In the genomic region with DNA sequence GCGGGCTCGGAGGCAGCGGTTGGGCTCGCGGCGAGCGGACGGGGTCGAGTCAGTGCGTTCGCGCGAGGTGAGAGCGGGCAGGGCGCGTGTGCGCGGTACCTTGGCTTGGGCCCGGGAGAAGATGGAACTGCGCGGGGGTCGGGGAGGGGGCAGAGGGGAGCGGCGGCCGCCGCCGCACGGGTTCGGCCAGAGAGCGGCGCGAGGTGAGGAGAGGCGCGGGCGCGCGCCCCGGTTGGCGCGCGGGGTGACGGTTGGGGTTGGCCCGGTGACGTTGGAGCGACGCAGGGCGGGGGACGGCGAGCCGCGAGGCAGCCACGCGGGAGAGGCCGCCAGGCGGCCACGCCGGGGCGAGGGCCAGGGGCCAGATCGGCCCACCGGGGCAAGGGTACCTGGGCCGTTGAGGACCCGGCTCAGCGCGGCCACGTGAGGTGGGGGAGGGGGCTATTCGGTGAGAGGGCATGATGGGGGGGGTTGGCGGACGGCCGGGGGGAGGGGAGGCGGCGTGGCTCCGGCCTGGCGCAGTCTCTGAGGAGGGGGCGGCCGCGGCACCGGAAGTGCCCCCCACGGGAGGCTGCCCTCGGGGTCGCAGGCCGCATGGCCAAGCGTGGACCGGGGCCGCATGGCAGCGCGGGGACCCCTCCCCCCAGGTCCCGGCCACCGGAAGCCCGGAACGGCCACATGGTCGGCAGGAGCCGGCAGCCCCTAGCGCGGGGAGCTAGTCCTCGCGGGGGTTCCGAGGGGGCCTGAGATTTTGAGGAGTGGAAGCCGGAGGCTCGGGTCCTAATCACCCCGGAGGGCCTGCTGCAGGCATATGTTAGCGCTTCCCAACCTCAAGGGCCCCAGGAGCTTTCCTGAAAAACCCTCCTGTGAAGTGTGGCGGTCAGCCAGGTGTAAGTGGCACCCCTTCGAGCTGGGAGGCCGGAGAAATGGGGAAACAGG, we compare ENCODE assay signal across 7 cellular contexts. TPM values are rescaled to one million over a fixed set of nuclear protein-coding genes. Genes with fewer than 3 reads are reported as not detected.
A peak's percentile ranks its signal among the peaks of the same experiment; 100 is the strongest.
DNase-seq lines count a peak whose midpoint lies in the region; ATAC-seq and TF ChIP-seq lines count a peak whose summit lies in the region.

No MANE protein-coding gene starts in this region.

- no peaks in the 10 kb centered on the region for H3K27me3 Mint-ChIP-seq in activated T-helper 17 cell treated with anti-CD3 and anti-CD28 coated beads, Interleukin-2, amount 50 U/mL, for 72 hours

- no peaks in the 10 kb centered on the region for H3F3A ChIP-seq in neural cell (ENCODE audit: insufficient read depth, low read length, poor library complexity, severe bottlenecking)

- H3K4me2 ChIP-seq in neural cell (ENCODE audit: low read length) = peak overlapping the region; percentile 89

- no peaks in the 10 kb centered on the region for H3K9me2 ChIP-seq in neural cell (ENCODE audit: insufficient read depth, low read length)

- H3K79me2 ChIP-seq in neural cell (replicated peaks; ENCODE audit: insufficient read depth, low read length) = peaks cover 29% of the 10 kb centered on the region

- H3K36me3 Mint-ChIP-seq in activated T-helper 17 cell treated with anti-CD3 and anti-CD28 coated beads, Interleukin-2, amount 50 U/mL, for 72 hours (ENCODE audit: low read depth) = peaks cover 59% of the 10 kb centered on the region

- H3K9me3 Mint-ChIP-seq in activated T-helper 17 cell treated with anti-CD3 and anti-CD28 coated beads, Interleukin-2, amount 50 U/mL, for 72 hours = no peaks in the 10 kb centered on the region

- peak overlapping the region; percentile 97 for H3K27ac Mint-ChIP-seq in activated T-helper 17 cell treated with anti-CD3 and anti-CD28 coated beads, Interleukin-2, amount 50 U/mL, for 72 hours

- TF ChIP-seq POLR2A in vagina (IDR thresholded peaks at IDR 0.05) = no peak

- H3K9me3 ChIP-seq in neural cell (ENCODE audit: low read length) (no peaks in the 10 kb centered on the region), vagina (no peaks in the 10 kb centered on the region)

- peak overlapping the region; percentile 75 for H3K4me3 ChIP-seq in fibroblast of villous mesenchyme (ENCODE audit: low read depth, low read length)
- peak overlapping the region; percentile 91 for H3K4me3 ChIP-seq in neural cell (ENCODE audit: low read length)
- peak overlapping the region; percentile 74 to 83 for H3K4me3 ChIP-seq in vagina

- DNase-seq in NCI-H226 (peak; percentile 33), fibroblast of villous mesenchyme (ENCODE audit: low read depth) (peak; percentile 36), vagina (ENCODE audit: extremely low spot score in 2 of 2) (no peak), cortex of kidney (lab: John Stamatoyannopoulos, UW) (no peak)

- peak overlapping the region; percentile 95 for H3K4me3 Mint-ChIP-seq in activated T-helper 17 cell treated with anti-CD3 and anti-CD28 coated beads, Interleukin-2, amount 50 U/mL, for 72 hours

- peak overlapping the region; percentile 86 for H3K9ac ChIP-seq in neural cell (ENCODE audit: low read length)

- TF ChIP-seq RAD21 in neural cell (conservative IDR thresholded peaks at IDR 0.05) = peak; percentile 23

- H3K4me1 Mint-ChIP-seq in activated T-helper 17 cell treated with anti-CD3 and anti-CD28 coated beads, Interleukin-2, amount 50 U/mL, for 72 hours = peaks cover 38% of the 10 kb centered on the region

- no peak for TF ChIP-seq CTCF in fibroblast of villous mesenchyme (IDR thresholded peaks at IDR 0.05; ENCODE audit: insufficient read depth, low read depth, low read length)
- no peak for TF ChIP-seq CTCF in neural cell (IDR thresholded peaks at IDR 0.05; ENCODE audit: poor library complexity, severe bottlenecking)
- no peak for TF ChIP-seq CTCF in vagina (IDR thresholded peaks at IDR 0.05)

- H3K27ac ChIP-seq in neural cell (ENCODE audit: low read length) (peak overlapping the region; percentile 84), vagina (peak overlapping the region; percentile 94)

- H3K27me3 ChIP-seq in neural cell (ENCODE audit: insufficient read depth, low read depth, low read length) (no peaks in the 10 kb centered on the region), vagina (no peaks in the 10 kb centered on the region)

- no peaks in the 10 kb centered on the region for H3K36me3 ChIP-seq in neural cell (ENCODE audit: insufficient read depth, low read length)
- H3K36me3 ChIP-seq in vagina = peaks cover 3 to 36% of the 10 kb centered on the region in 2 donors

- ATAC-seq in GM21367 (IDR thresholded peaks at IDR 0.05; ENCODE audit: unreplicated experiment) = peak; percentile 4
- peak; percentile 4 for ATAC-seq in activated T-helper 17 cell treated with anti-CD3 and anti-CD28 coated beads, Interleukin-2, amount 50 U/mL, for 72 hours (replicated peaks)

- H2AFZ ChIP-seq in neural cell (ENCODE audit: low read depth, low read length) = no peak overlapping the region

- peaks cover 50% of the 10 kb centered on the region for H3K4me1 ChIP-seq in vagina

- TF ChIP-seq EP300 in neural cell (conservative IDR thresholded peaks at IDR 0.05; ENCODE audit: poor library complexity, severe bottlenecking) = peak; percentile 42

- peaks cover 12% of the 10 kb centered on the region for H4K20me1 ChIP-seq in neural cell (ENCODE audit: insufficient read depth)

- intact Hi-C loops in vagina (cut with DNase I) = no loop called here

TF ChIP-seq in neural cell, 6 proteins besides CTCF, POLR2A, EP300 and RAD21:
- TF ChIP-seq SMC3 (conservative IDR thresholded peaks at IDR 0.05; ENCODE audit: poor library complexity) (no peak), EZH2 (IDR thresholded peaks at IDR 0.05; ENCODE audit: borderline replicate concordance, insufficient read depth, low read length, poor library complexity, severe bottlenecking) (no peak), MXI1 (conservative IDR thresholded peaks at IDR 0.05; ENCODE audit: poor library complexity, severe bottlenecking) (peak; percentile 60), POLR2AphosphoS5 (IDR thresholded peaks at IDR 0.05) (peak; percentile 98), TAF1 (IDR thresholded peaks at IDR 0.05; ENCODE audit: low read depth) (peak; percentile 51)
- TF ChIP-seq, protein P1, sequence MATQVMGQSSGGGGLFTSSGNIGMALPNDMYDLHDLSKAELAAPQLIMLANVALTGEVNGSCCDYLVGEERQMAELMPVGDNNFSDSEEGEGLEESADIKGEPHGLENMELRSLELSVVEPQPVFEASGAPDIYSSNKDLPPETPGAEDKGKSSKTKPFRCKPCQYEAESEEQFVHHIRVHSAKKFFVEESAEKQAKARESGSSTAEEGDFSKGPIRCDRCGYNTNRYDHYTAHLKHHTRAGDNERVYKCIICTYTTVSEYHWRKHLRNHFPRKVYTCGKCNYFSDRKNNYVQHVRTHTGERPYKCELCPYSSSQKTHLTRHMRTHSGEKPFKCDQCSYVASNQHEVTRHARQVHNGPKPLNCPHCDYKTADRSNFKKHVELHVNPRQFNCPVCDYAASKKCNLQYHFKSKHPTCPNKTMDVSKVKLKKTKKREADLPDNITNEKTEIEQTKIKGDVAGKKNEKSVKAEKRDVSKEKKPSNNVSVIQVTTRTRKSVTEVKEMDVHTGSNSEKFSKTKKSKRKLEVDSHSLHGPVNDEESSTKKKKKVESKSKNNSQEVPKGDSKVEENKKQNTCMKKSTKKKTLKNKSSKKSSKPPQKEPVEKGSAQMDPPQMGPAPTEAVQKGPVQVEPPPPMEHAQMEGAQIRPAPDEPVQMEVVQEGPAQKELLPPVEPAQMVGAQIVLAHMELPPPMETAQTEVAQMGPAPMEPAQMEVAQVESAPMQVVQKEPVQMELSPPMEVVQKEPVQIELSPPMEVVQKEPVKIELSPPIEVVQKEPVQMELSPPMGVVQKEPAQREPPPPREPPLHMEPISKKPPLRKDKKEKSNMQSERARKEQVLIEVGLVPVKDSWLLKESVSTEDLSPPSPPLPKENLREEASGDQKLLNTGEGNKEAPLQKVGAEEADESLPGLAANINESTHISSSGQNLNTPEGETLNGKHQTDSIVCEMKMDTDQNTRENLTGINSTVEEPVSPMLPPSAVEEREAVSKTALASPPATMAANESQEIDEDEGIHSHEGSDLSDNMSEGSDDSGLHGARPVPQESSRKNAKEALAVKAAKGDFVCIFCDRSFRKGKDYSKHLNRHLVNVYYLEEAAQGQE (IDR thresholded peaks at IDR 0.05; ENCODE audit: borderline replicate concordance) = peak; percentile 47

RNA-seq across cellular contexts. Expression of gene EIF5A, which starts 0.5 kb away (rescaled TPM):
- 100 to 1,000 TPM; 429 to 978 TPM for total RNA-seq in activated T-helper 17 cell treated with anti-CD3 and anti-CD28 coated beads, Interleukin-2, amount 50 U/mL, for 72 hours
- total RNA-seq in fibroblast of villous mesenchyme (607 and 641 TPM in 2 replicates), vagina (238 TPM)
- 164 and 178 TPM in 2 replicates for polyA plus RNA-seq in neural cell
- 129 and 130 TPM in 2 replicates for polyA minus RNA-seq in neural cell

RNA-seq across cellular contexts. Expression of gene GPS2, which starts 7.2 kb away (rescaled TPM):
- 10 to 100 TPM; 38.3 to 65.6 TPM for total RNA-seq in activated T-helper 17 cell treated with anti-CD3 and anti-CD28 coated beads, Interleukin-2, amount 50 U/mL, for 72 hours
- 34.1 and 45.3 TPM in 2 replicates for total RNA-seq in fibroblast of villous mesenchyme
- polyA plus RNA-seq in neural cell = 108 and 116 TPM in 2 replicates
- 50.1 and 59.2 TPM in 2 replicates for polyA minus RNA-seq in neural cell
- total RNA-seq in vagina = 51.1 TPM

RNA-seq across cellular contexts. Expression of gene YBX2, which starts 13.5 kb away (rescaled TPM):
- total RNA-seq in activated T-helper 17 cell treated with anti-CD3 and anti-CD28 coated beads, Interleukin-2, amount 50 U/mL, for 72 hours = under 1 TPM; 0.15 to 0.26 TPM
- total RNA-seq in fibroblast of villous mesenchyme (not detected in 2 replicates), vagina (0.25 TPM)
- 1.8 and 2.1 TPM in 2 replicates for polyA plus RNA-seq in neural cell
- 1.7 TPM in 2 replicates for polyA minus RNA-seq in neural cell

RNA-seq across cellular contexts. Expression of gene NEURL4, which starts 21.2 kb away (rescaled TPM):
- 10 to 100 TPM; 22.9 to 33.0 TPM for total RNA-seq in activated T-helper 17 cell treated with anti-CD3 and anti-CD28 coated beads, Interleukin-2, amount 50 U/mL, for 72 hours
- 15.1 and 19.4 TPM in 2 replicates for total RNA-seq in fibroblast of villous mesenchyme
- polyA plus RNA-seq in neural cell = 58.4 and 61.0 TPM in 2 replicates
- 56.1 and 69.1 TPM in 2 replicates for polyA minus RNA-seq in neural cell
- 22.6 TPM for total RNA-seq in vagina

RNA-seq across cellular contexts. Expression of gene SLC2A4, which starts 26.4 kb away (rescaled TPM):
- not detected for total RNA-seq in activated T-helper 17 cell treated with anti-CD3 and anti-CD28 coated beads, Interleukin-2, amount 50 U/mL, for 72 hours
- under 0.01 TPM in 1 of 2 replicates, not detected in the other for total RNA-seq in fibroblast of villous mesenchyme
- polyA plus RNA-seq in neural cell = not detected in 2 replicates
- polyA minus RNA-seq in neural cell = not detected in 2 replicates
- 3.2 TPM for total RNA-seq in vagina

Comparison
In these comparisons a context has a peak if more than half of its experiments do, and no peak if none do; other contexts are left out.
1. DNase-seq: peak in NCI-H226 (single experiment) and fibroblast of villous mesenchyme (single experiment); none in vagina (0 of 2) and cortex of kidney (single experiment).
2. Peak in every context shown above with its lines, with median percentiles within 50 percentile points of each other: H3K4me3 ChIP-seq.